1 cellular context compared by ENCODE assay signal in genomic region chr4:74423101-74423500, GRCh38.
A peak's percentile ranks its signal among the peaks of the same experiment; 100 is the strongest.
TF ChIP-seq lines count a peak whose summit lies in the region.

No MANE protein-coding gene starts in this region.

TF ChIP-seq in K562, 482 proteins besides CTCF, POLR2A, EP300 and RAD21 (continued from another document and continues in another):
- TF ChIP-seq KDM1A (IDR thresholded peaks at IDR 0.05) (0 out of 4 replicates have a peak, but pooled peaks of 1 of the 2 experiments have one; percentile 31), ZFX (CRISPR knock-in tag; IDR thresholded peaks at IDR 0.05) (peak; percentile 35; the same call in 1 of the 2 replicates), BRD9 (IDR thresholded peaks at IDR 0.05; ENCODE audit: low read depth, partially characterized antibody) (no peak), NEUROD1 (IDR thresholded peaks at IDR 0.05; ENCODE audit: borderline replicate concordance, low read depth, low read length, partially characterized antibody) (no peak), ZNF354B (CRISPR knock-in tag; IDR thresholded peaks at IDR 0.05) (no peak), DPF2 (IDR thresholded peaks at IDR 0.05) (peak; percentile 38; the same call in 1 of the 2 replicates), MEIS2 (IDR thresholded peaks at IDR 0.05; ENCODE audit: partially characterized antibody) (peak; percentile 29), ZNF77 (CRISPR knock-in tag; IDR thresholded peaks at IDR 0.05) (no peak), ZKSCAN1 (IDR thresholded peaks at IDR 0.05; ENCODE audit: low read depth, low read length) (no peak), SIRT6 (IDR thresholded peaks at IDR 0.05; ENCODE audit: low read depth, low read length) (no peak), SMARCC2 (IDR thresholded peaks at IDR 0.05; ENCODE audit: low read depth) (no peak), CBFA2T3 (IDR thresholded peaks at IDR 0.05) (peak; percentile 68), DLX4 (CRISPR knock-in tag; IDR thresholded peaks at IDR 0.05) (no peak), SMAD1 (IDR thresholded peaks at IDR 0.05; ENCODE audit: low read depth, low read length, partially characterized antibody) (no peak), ZBTB17 (CRISPR knock-in tag; IDR thresholded peaks at IDR 0.05) (no peak), HNRNPL (IDR thresholded peaks at IDR 0.05; ENCODE audit: low read depth, low read length) (no peak), HNRNPLL (IDR thresholded peaks at IDR 0.05; ENCODE audit: low read depth, low read length, poor library complexity, severe bottlenecking) (no peak), FOXA3 (CRISPR knock-in tag; conservative IDR thresholded peaks at IDR 0.05 in 1 of 2, IDR thresholded peaks at IDR 0.05 in 1 of 2) (peak in 1 of 2 experiments; percentile 36; a peak in 1 of 4 replicates), NFATC3 (IDR thresholded peaks at IDR 0.05) (no peak), ZNF444 (CRISPR knock-in tag; IDR thresholded peaks at IDR 0.05) (no peak), RNF2 (IDR thresholded peaks at IDR 0.05) (no peak), CTBP1 (IDR thresholded peaks at IDR 0.05; ENCODE audit: borderline replicate concordance) (peak; percentile 13; the same call in 1 of the 2 replicates), RCOR1 (IDR thresholded peaks at IDR 0.05; ENCODE audit: borderline replicate concordance in 1 of 2, low read depth in 2 of 2, low read length in 2 of 2) (peak in 1 of 2 experiments; percentile 65; a peak in 1 of 4 replicates), TEAD4 (IDR thresholded peaks at IDR 0.05; ENCODE audit: low read length) (peak; percentile 54), TEAD4 (CRISPR knock-in tag; IDR thresholded peaks at IDR 0.05; ENCODE audit: borderline replicate concordance) (no peak), TAL1 (IDR thresholded peaks at IDR 0.05) (peak; percentile 32), RFX1 (IDR thresholded peaks at IDR 0.05) (peak; percentile 30; the same call in 1 of the 2 replicates), JUND (IDR thresholded peaks at IDR 0.05; ENCODE audit: borderline replicate concordance, low read depth, low read length) (peak; percentile 70; the same call in 1 of the 2 replicates), JUND (tag; IDR thresholded peaks at IDR 0.05; ENCODE audit: borderline replicate concordance, low read depth, low read length) (peak; percentile 75; the same call in 2 of the 3 replicates), NFE2L1 (tag; IDR thresholded peaks at IDR 0.05; ENCODE audit: borderline replicate concordance, low read depth) (no peak), FUS (optimal IDR thresholded peaks at IDR 0.05; ENCODE audit: low read depth, low read length) (no peak), ATF7 (IDR thresholded peaks at IDR 0.05) (peak; percentile 47; the same call in 1 of the 2 replicates), SMARCA4 (IDR thresholded peaks at IDR 0.05) (peak; percentile 34; the same call in 1 of the 2 replicates), FOXK2 (conservative IDR thresholded peaks at IDR 0.05 in 1 of 2, IDR thresholded peaks at IDR 0.05 in 1 of 2; ENCODE audit: low read depth in 2 of 2) (peak in 1 of 2 experiments; percentile 74; a peak in 2 of 4 replicates), HMBOX1 (IDR thresholded peaks at IDR 0.05) (peak; percentile 74), CBX5 (IDR thresholded peaks at IDR 0.05; ENCODE audit: borderline replicate concordance, low read depth) (no peak), ZNF696 (CRISPR knock-in tag; conservative IDR thresholded peaks at IDR 0.05) (no peak), TCF15 (CRISPR knock-in tag; IDR thresholded peaks at IDR 0.05) (no peak), ZNF79 (CRISPR knock-in tag; IDR thresholded peaks at IDR 0.05; ENCODE audit: low read depth) (no peak), PML (IDR thresholded peaks at IDR 0.05; ENCODE audit: low read length) (no peak), THRA (IDR thresholded peaks at IDR 0.05) (no peak), USF1 (CRISPR knock-in tag; IDR thresholded peaks at IDR 0.05) (no peak)
- TF ChIP-seq, protein P1, sequence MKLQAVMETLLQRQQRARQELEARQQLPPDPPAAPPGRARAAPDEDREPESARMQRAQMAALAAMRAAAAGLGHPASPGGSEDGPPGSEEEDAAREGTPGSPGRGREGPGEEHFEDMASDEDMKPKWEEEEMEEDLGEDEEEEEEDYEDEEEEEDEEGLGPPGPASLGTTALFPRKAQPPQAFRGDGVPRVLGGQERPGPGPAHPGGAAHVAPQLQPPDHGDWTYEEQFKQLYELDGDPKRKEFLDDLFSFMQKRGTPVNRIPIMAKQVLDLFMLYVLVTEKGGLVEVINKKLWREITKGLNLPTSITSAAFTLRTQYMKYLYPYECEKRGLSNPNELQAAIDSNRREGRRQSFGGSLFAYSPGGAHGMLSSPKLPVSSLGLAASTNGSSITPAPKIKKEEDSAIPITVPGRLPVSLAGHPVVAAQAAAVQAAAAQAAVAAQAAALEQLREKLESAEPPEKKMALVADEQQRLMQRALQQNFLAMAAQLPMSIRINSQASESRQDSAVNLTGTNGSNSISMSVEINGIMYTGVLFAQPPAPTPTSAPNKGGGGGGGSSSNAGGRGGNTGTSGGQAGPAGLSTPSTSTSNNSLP (IDR thresholded peaks at IDR 0.05; ENCODE audit: borderline replicate concordance, low read depth, low read length) = peak; percentile 51; the same call in 1 of the 2 replicates
- TF ChIP-seq, protein P2, sequence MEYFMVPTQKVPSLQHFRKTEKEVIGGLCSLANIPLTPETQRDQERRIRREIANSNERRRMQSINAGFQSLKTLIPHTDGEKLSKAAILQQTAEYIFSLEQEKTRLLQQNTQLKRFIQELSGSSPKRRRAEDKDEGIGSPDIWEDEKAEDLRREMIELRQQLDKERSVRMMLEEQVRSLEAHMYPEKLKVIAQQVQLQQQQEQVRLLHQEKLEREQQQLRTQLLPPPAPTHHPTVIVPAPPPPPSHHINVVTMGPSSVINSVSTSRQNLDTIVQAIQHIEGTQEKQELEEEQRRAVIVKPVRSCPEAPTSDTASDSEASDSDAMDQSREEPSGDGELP (CRISPR knock-in tag; IDR thresholded peaks at IDR 0.05; ENCODE audit: borderline replicate concordance) = no peak
- TF ChIP-seq, protein P3, sequence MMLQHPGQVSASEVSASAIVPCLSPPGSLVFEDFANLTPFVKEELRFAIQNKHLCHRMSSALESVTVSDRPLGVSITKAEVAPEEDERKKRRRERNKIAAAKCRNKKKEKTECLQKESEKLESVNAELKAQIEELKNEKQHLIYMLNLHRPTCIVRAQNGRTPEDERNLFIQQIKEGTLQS (IDR thresholded peaks at IDR 0.05) = peak; percentile 76; the same call in 1 of the 2 replicates
- TF ChIP-seq, protein P3 (CRISPR knock-in tag; conservative IDR thresholded peaks at IDR 0.05) = 0 out of 2 replicates have a peak, but pooled peaks have one; percentile 24
- TF ChIP-seq, protein P4, sequence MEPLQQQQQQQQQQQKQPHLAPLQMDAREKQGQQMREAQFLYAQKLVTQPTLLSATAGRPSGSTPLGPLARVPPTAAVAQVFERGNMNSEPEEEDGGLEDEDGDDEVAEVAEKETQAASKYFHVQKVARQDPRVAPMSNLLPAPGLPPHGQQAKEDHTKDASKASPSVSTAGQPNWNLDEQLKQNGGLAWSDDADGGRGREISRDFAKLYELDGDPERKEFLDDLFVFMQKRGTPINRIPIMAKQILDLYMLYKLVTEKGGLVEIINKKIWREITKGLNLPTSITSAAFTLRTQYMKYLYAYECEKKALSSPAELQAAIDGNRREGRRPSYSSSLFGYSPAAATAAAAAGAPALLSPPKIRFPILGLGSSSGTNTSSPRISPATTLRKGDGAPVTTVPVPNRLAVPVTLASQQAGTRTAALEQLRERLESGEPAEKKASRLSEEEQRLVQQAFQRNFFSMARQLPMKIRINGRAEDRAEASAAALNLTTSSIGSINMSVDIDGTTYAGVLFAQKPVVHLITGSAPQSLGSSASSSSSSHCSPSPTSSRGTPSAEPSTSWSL (CRISPR knock-in tag; IDR thresholded peaks at IDR 0.05; ENCODE audit: borderline replicate concordance) = no peak
- TF ChIP-seq, protein P5, sequence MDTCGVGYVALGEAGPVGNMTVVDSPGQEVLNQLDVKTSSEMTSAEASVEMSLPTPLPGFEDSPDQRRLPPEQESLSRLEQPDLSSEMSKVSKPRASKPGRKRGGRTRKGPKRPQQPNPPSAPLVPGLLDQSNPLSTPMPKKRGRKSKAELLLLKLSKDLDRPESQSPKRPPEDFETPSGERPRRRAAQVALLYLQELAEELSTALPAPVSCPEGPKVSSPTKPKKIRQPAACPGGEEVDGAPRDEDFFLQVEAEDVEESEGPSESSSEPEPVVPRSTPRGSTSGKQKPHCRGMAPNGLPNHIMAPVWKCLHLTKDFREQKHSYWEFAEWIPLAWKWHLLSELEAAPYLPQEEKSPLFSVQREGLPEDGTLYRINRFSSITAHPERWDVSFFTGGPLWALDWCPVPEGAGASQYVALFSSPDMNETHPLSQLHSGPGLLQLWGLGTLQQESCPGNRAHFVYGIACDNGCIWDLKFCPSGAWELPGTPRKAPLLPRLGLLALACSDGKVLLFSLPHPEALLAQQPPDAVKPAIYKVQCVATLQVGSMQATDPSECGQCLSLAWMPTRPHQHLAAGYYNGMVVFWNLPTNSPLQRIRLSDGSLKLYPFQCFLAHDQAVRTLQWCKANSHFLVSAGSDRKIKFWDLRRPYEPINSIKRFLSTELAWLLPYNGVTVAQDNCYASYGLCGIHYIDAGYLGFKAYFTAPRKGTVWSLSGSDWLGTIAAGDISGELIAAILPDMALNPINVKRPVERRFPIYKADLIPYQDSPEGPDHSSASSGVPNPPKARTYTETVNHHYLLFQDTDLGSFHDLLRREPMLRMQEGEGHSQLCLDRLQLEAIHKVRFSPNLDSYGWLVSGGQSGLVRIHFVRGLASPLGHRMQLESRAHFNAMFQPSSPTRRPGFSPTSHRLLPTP (IDR thresholded peaks at IDR 0.05; ENCODE audit: borderline replicate concordance, extremely low read depth, insufficient read length) = no peak
- TF ChIP-seq, protein P6, sequence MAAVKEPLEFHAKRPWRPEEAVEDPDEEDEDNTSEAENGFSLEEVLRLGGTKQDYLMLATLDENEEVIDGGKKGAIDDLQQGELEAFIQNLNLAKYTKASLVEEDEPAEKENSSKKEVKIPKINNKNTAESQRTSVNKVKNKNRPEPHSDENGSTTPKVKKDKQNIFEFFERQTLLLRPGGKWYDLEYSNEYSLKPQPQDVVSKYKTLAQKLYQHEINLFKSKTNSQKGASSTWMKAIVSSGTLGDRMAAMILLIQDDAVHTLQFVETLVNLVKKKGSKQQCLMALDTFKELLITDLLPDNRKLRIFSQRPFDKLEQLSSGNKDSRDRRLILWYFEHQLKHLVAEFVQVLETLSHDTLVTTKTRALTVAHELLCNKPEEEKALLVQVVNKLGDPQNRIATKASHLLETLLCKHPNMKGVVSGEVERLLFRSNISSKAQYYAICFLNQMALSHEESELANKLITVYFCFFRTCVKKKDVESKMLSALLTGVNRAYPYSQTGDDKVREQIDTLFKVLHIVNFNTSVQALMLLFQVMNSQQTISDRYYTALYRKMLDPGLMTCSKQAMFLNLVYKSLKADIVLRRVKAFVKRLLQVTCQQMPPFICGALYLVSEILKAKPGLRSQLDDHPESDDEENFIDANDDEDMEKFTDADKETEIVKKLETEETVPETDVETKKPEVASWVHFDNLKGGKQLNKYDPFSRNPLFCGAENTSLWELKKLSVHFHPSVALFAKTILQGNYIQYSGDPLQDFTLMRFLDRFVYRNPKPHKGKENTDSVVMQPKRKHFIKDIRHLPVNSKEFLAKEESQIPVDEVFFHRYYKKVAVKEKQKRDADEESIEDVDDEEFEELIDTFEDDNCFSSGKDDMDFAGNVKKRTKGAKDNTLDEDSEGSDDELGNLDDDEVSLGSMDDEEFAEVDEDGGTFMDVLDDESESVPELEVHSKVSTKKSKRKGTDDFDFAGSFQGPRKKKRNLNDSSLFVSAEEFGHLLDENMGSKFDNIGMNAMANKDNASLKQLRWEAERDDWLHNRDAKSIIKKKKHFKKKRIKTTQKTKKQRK (IDR thresholded peaks at IDR 0.05; ENCODE audit: borderline replicate concordance, low read depth, low read length) = no peak
